ENCODE assay signal across 8 cellular contexts in genomic region chr5:14351845-14352712, GRCh38.
DNase-seq lines count a peak whose midpoint lies in the region; ATAC-seq lines count a peak whose summit lies in the region.

No MANE protein-coding gene starts in this region.

- H3K36me3 Mint-ChIP-seq in activated CD8-positive, alpha-beta memory T cell treated with anti-CD3 and anti-CD28 coated beads, Interleukin-2, amount 10 ng/mL, durations not matched to agents 7 days and 5 days, result no peaks in the 10 kb centered on the region
- H3K36me3 Mint-ChIP-seq in naive thymus-derived CD8-positive, alpha-beta T cell, result no peaks in the 10 kb centered on the region
- H3K36me3 Mint-ChIP-seq in stimulated activated naive B cell treated with anti-CD40 and anti-IgM and Interleukin-4, amounts not matched to agents 10 μg/mL and 1 μg/mL and 100 μg/mL, for 72 hours, result peaks cover 16 to 48% of the 10 kb centered on the region in 2 donors

- in situ Hi-C loops in Caki2 (cut with HindIII; ENCODE audit: low pct_unique_long_range_greater_than_20kb, low sequenced_read_pairs), result no loop called here

- ATAC-seq in GM19468 (IDR thresholded peaks at IDR 0.05; ENCODE audit: extremely low read depth, unreplicated experiment), result peak; percentile 81
- peak; percentile 93 for ATAC-seq in activated CD8-positive, alpha-beta memory T cell treated with anti-CD3 and anti-CD28 coated beads, Interleukin-2, amount 10 ng/mL, durations not matched to agents 7 days and 5 days
- ATAC-seq in naive thymus-derived CD8-positive, alpha-beta T cell, result peak; percentile 85 to 87
- peak; percentile 92 to 94 for ATAC-seq in stimulated activated naive B cell treated with anti-CD40 and anti-IgM and Interleukin-4, amounts not matched to agents 10 μg/mL and 1 μg/mL and 100 μg/mL, for 72 hours (replicated peaks)

- H3K9me3 Mint-ChIP-seq in activated CD8-positive, alpha-beta memory T cell treated with anti-CD3 and anti-CD28 coated beads, Interleukin-2, amount 10 ng/mL, durations not matched to agents 7 days and 5 days (ENCODE audit: low read depth), result peaks cover 4% of the 10 kb centered on the region
- H3K9me3 Mint-ChIP-seq in naive thymus-derived CD8-positive, alpha-beta T cell, result peaks cover 0 to 6% (median 0%) of the 10 kb centered on the region in 9 donors
- H3K9me3 Mint-ChIP-seq in stimulated activated naive B cell treated with anti-CD40 and anti-IgM and Interleukin-4, amounts not matched to agents 10 μg/mL and 1 μg/mL and 100 μg/mL, for 72 hours, result no peaks in the 10 kb centered on the region

- no peak overlapping the region for H3K27ac Mint-ChIP-seq in activated CD8-positive, alpha-beta memory T cell treated with anti-CD3 and anti-CD28 coated beads, Interleukin-2, amount 10 ng/mL, durations not matched to agents 7 days and 5 days
- no peak overlapping the region for H3K27ac Mint-ChIP-seq in naive thymus-derived CD8-positive, alpha-beta T cell
- no peak overlapping the region for H3K27ac Mint-ChIP-seq in stimulated activated naive B cell treated with anti-CD40 and anti-IgM and Interleukin-4, amounts not matched to agents 10 μg/mL and 1 μg/mL and 100 μg/mL, for 72 hours

- peaks cover 12% of the 10 kb centered on the region for H3K4me1 Mint-ChIP-seq in activated CD8-positive, alpha-beta memory T cell treated with anti-CD3 and anti-CD28 coated beads, Interleukin-2, amount 10 ng/mL, durations not matched to agents 7 days and 5 days
- H3K4me1 Mint-ChIP-seq in naive thymus-derived CD8-positive, alpha-beta T cell, result peaks cover 0 to 17% (median under 1%) of the 10 kb centered on the region in 4 donors
- H3K4me1 Mint-ChIP-seq in stimulated activated naive B cell treated with anti-CD40 and anti-IgM and Interleukin-4, amounts not matched to agents 10 μg/mL and 1 μg/mL and 100 μg/mL, for 72 hours, result peaks cover 31 to 43% of the 10 kb centered on the region in 2 donors

- peak; percentile 37 for DNase-seq in Caki2 (ENCODE audit: low read depth)
- DNase-seq in HK-2 (ENCODE audit: unreplicated experiment), result peak; percentile 50
- DNase-seq in NOMO-1 (lab: John Stamatoyannopoulos, UW; ENCODE audit: unreplicated experiment in 2 of 2), result peak; percentile 74 to 90
- peak; percentile 73 for DNase-seq in activated CD8-positive, alpha-beta memory T cell treated with anti-CD3 and anti-CD28 coated beads, Interleukin-2, amount 10 ng/mL, durations not matched to agents 7 days and 5 days
- DNase-seq in epidermal melanocyte (ENCODE audit: insufficient read length, low spot score), result peak; percentile 65
- peak; percentile 32 to 72 (median 54) for DNase-seq in naive thymus-derived CD8-positive, alpha-beta T cell
- peak; percentile 43 for DNase-seq in stimulated activated naive B cell treated with anti-CD40 and anti-IgM and Interleukin-4, amounts not matched to agents 10 μg/mL and 1 μg/mL and 100 μg/mL, for 72 hours

- POLR2A ChIA-PET in naive thymus-derived CD8-positive, alpha-beta T cell (lab: Charles Lee), result interaction anchor here (1.0 kb wide), 1 partner anchor 297 kb away, joined by 3 read pairs; no protein-coding TSS in a partner anchor

- peaks cover 4% of the 10 kb centered on the region for H3K27me3 Mint-ChIP-seq in activated CD8-positive, alpha-beta memory T cell treated with anti-CD3 and anti-CD28 coated beads, Interleukin-2, amount 10 ng/mL, durations not matched to agents 7 days and 5 days
- peaks cover 0 to 5% (median 0%) of the 10 kb centered on the region in 5 donors for H3K27me3 Mint-ChIP-seq in naive thymus-derived CD8-positive, alpha-beta T cell
- H3K27me3 Mint-ChIP-seq in stimulated activated naive B cell treated with anti-CD40 and anti-IgM and Interleukin-4, amounts not matched to agents 10 μg/mL and 1 μg/mL and 100 μg/mL, for 72 hours, result no peaks in the 10 kb centered on the region

- no peak overlapping the region for H3K4me3 Mint-ChIP-seq in activated CD8-positive, alpha-beta memory T cell treated with anti-CD3 and anti-CD28 coated beads, Interleukin-2, amount 10 ng/mL, durations not matched to agents 7 days and 5 days
- no peak overlapping the region for H3K4me3 Mint-ChIP-seq in naive thymus-derived CD8-positive, alpha-beta T cell
- no peak overlapping the region for H3K4me3 Mint-ChIP-seq in stimulated activated naive B cell treated with anti-CD40 and anti-IgM and Interleukin-4, amounts not matched to agents 10 μg/mL and 1 μg/mL and 100 μg/mL, for 72 hours

- CTCF ChIA-PET in activated CD8-positive, alpha-beta memory T cell treated with anti-CD3 and anti-CD28 coated beads, Interleukin-2, amount 10 ng/mL, durations not matched to agents 7 days and 5 days (lab: Charles Lee), result interaction anchor here (0.5 to 1.9 kb wide), 30 partner anchors 10 to 651 kb away, joined by 3 to 34 read pairs (median 3); no protein-coding TSS in a partner anchor

Comparison
In these comparisons a context has a peak if more than half of its experiments do, and no peak if none do; other contexts are left out.
1. Peak in every context shown above with its lines: DNase-seq and ATAC-seq.